11 cellular contexts compared by ENCODE assay signal in the genomic region with DNA sequence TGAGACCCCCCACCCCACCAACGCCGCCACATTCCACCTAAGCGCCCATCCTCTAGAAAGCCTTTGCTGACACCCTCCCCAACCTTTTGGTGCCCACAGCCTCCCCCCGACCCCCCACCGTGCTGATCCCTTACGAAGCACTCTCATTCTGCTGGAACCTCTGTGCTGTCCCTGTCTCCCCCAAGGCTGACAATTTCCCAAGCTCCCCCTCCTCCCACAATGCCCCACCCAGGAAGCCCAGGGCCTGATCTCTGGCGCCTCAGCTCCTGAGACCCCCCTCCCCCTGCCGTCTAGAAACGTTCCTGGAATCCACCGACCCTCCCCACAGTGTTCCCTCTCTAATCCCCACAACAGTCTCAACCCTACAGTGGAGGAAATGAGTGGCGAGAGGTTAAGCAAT. TPM values are rescaled to one million over a fixed set of nuclear protein-coding genes. Genes with fewer than 3 reads are reported as not detected.
DNase-seq lines count a peak whose midpoint lies in the region; ATAC-seq, FAIRE-seq and TF ChIP-seq lines count a peak whose summit lies in the region.
"Had no signal": no experiment of that assay in that cellular context is flagged by ENCODE, and none has a peak within 500 bp of the region (broad histone marks: within the 10 kb centered on the region; RNA-seq: fewer than 3 reads in every experiment).

No MANE protein-coding gene starts in this region.

- H3K9ac ChIP-seq in HepG2 (ENCODE audit: insufficient read depth, low read depth, low read length): no peak overlapping the region

- peaks cover 20% of the 10 kb centered on the region for H3K9me3 Mint-ChIP-seq in T-helper 1 cell treated with Interleukin-12 subunit alpha and Interleukin-12 subunit beta and Interleukin-4 antibody, amounts not matched to agents 30 μg/mL and 1 μg/mL, for 36 hours
- peaks cover 21% of the 10 kb centered on the region for H3K9me3 Mint-ChIP-seq in activated naive CD8-positive, alpha-beta T cell (ENCODE audit: low read depth)

- H3K4me1 Mint-ChIP-seq in T-helper 1 cell treated with Interleukin-12 subunit alpha and Interleukin-12 subunit beta and Interleukin-4 antibody, amounts not matched to agents 30 μg/mL and 1 μg/mL, for 36 hours (ENCODE audit: low read depth): peaks cover 2% of the 10 kb centered on the region
- H3K4me1 Mint-ChIP-seq in activated naive CD8-positive, alpha-beta T cell (ENCODE audit: low read depth): peaks cover 6% of the 10 kb centered on the region

- peaks cover 32% of the 10 kb centered on the region for H3K27me3 Mint-ChIP-seq in T-helper 1 cell treated with Interleukin-12 subunit alpha and Interleukin-12 subunit beta and Interleukin-4 antibody, amounts not matched to agents 30 μg/mL and 1 μg/mL, for 36 hours (ENCODE audit: low read depth)
- no peaks in the 10 kb centered on the region for H3K27me3 Mint-ChIP-seq in activated naive CD8-positive, alpha-beta T cell

- no peak overlapping the region for H2AFZ ChIP-seq in HepG2 (ENCODE audit: low read length)

- H3K9me3 ChIP-seq in HepG2 (ENCODE audit: low read length) (peaks cover 18% of the 10 kb centered on the region), stomach (peaks cover 0 to 27% (median 10%) of the 10 kb centered on the region in 4 donors)
- H3K9me3 ChIP-seq: neutrophil had no signal

- TF ChIP-seq POLR2A in HepG2 (IDR thresholded peaks at IDR 0.05; ENCODE audit: insufficient read depth in 1 of 2, low read depth in 2 of 2, low read length in 2 of 2) (no peak), stomach (IDR thresholded peaks at IDR 0.05) (no peak)

- no peak overlapping the region for H3K27ac Mint-ChIP-seq in T-helper 1 cell treated with Interleukin-12 subunit alpha and Interleukin-12 subunit beta and Interleukin-4 antibody, amounts not matched to agents 30 μg/mL and 1 μg/mL, for 36 hours
- H3K27ac Mint-ChIP-seq in activated naive CD8-positive, alpha-beta T cell: peak overlapping the region; percentile 80

- TF ChIP-seq EP300 in HepG2 (IDR thresholded peaks at IDR 0.05; ENCODE audit: low read depth in 2 of 2, low read length in 2 of 2) (no peak), HepG2 (CRISPR knock-in tag; IDR thresholded peaks at IDR 0.05; ENCODE audit: borderline replicate concordance) (no peak), stomach (IDR thresholded peaks at IDR 0.05) (no peak)

- no peaks in the 10 kb centered on the region for H3K79me2 ChIP-seq in HepG2 (ENCODE audit: insufficient read depth, low read length)

- CTCF ChIA-PET in HepG2 (lab: Yijun Ruan, JAX; ENCODE audit: low intra/inter-chr PET ratio, low total read pairs): no interaction called here

- H3K36me3 ChIP-seq in HepG2 (replicated peaks in 1 of 2; ENCODE audit: control insufficient read depth in 1 of 2, insufficient read depth in 2 of 2, low read length in 2 of 2) (no peaks in the 10 kb centered on the region), stomach (no peaks in the 10 kb centered on the region)
- H3K36me3 ChIP-seq: neutrophil had no signal

- no peaks in the 10 kb centered on the region; a peak in 1 of 5 replicates for H3K27me3 ChIP-seq in HepG2 (ENCODE audit: control insufficient read depth in 1 of 2, insufficient read depth in 2 of 2, low read length in 2 of 2)
- H3K27me3 ChIP-seq in stomach: no peaks in the 10 kb centered on the region

- no peak for DNase-seq in T-helper 1 cell
- DNase-seq in HepG2 (ENCODE audit: low spot score): no peak
- DNase-seq in stomach: no peak
- DNase-seq in NCI-H1048 (lab: John Stamatoyannopoulos, UW): no peak
- no peak for DNase-seq in NCI-H524 treated with DMSO at 0.1 percent for 48 hours (lab: John Stamatoyannopoulos, UW)
- DNase-seq: effector CD8-positive, alpha-beta T cell had no signal

- FAIRE-seq in HepG2 (lab: Jason Lieb, UNC): no peak
- FAIRE-seq: A204.1 had no signal

- H3K4me2 ChIP-seq in HepG2 (ENCODE audit: low read depth, low read length): peak overlapping the region; percentile 61

- H3K4me1 ChIP-seq in HepG2 (ENCODE audit: insufficient read depth, low read length) (peaks cover 17% of the 10 kb centered on the region), stomach (peaks cover 18 to 25% (median 22%) of the 10 kb centered on the region in 4 donors)

- no peak overlapping the region for H3K27ac ChIP-seq in HepG2 (ENCODE audit: extremely low read length, insufficient read depth, low read length)
- H3K27ac ChIP-seq in stomach: peak overlapping the region in 4 of 5 donors; percentile 70 to 87 (median 82)
- H3K27ac ChIP-seq: neutrophil had no signal

- peaks cover 2% of the 10 kb centered on the region for H3K36me3 Mint-ChIP-seq in T-helper 1 cell treated with Interleukin-12 subunit alpha and Interleukin-12 subunit beta and Interleukin-4 antibody, amounts not matched to agents 30 μg/mL and 1 μg/mL, for 36 hours (ENCODE audit: low read depth)
- peaks cover 9% of the 10 kb centered on the region for H3K36me3 Mint-ChIP-seq in activated naive CD8-positive, alpha-beta T cell

- POLR2A ChIA-PET in HepG2 (lab: Yijun Ruan, JAX): no interaction called here

- WGBS in HepG2 (ENCODE audit: low lambda C conversion rate): 55% methylated on average over 11 of the region's 11 CpGs
- WGBS in stomach, 5 donors: 42 to 49% (median 45%) methylated on average over 11 of the region's 11 CpGs

- BruUV-seq in HepG2 (replicated peaks; lab: Mats Ljungman, UMichigan): no TSS peak

- no peak for TF ChIP-seq RAD21 in HepG2 (CRISPR knock-in tag; IDR thresholded peaks at IDR 0.05)

- intact Hi-C loops in HepG2 (cut with micrococcal nuclease; ENCODE audit: unreplicated experiment) (no loop called here), stomach (cut with DNase I; ENCODE audit: low total_unique reads) (no loop called here)

- in situ Hi-C loops in HepG2 (cut with HindIII; ENCODE audit: extremely low pct_ligation_motif_present, low pct_unique_long_range_greater_than_20kb): no loop called here

- no peaks in the 10 kb centered on the region for H4K20me1 ChIP-seq in HepG2 (ENCODE audit: insufficient read depth, low read length)

- TF ChIP-seq CTCF in HepG2 (CRISPR knock-in tag; IDR thresholded peaks at IDR 0.05) (no peak), stomach (IDR thresholded peaks at IDR 0.05) (no peak)

- peak overlapping the region; percentile 44 for H3K4me3 Mint-ChIP-seq in T-helper 1 cell treated with Interleukin-12 subunit alpha and Interleukin-12 subunit beta and Interleukin-4 antibody, amounts not matched to agents 30 μg/mL and 1 μg/mL, for 36 hours
- H3K4me3 Mint-ChIP-seq in activated naive CD8-positive, alpha-beta T cell: peak overlapping the region; percentile 75

- ATAC-seq in HepG2 (no peak), HG03342 (IDR thresholded peaks at IDR 0.05; ENCODE audit: unreplicated experiment) (no peak)

- peak overlapping the region in 1 of 3 experiments; percentile 52; a peak in 1 of 6 replicates for H3K4me3 ChIP-seq in HepG2 (replicated peaks in 1 of 3; ENCODE audit: insufficient read depth in 1 of 3, low read depth in 2 of 3, low read length in 3 of 3)
- H3K4me3 ChIP-seq in stomach: peak overlapping the region; percentile 55 to 66 (median 58)

RNA-seq across cellular contexts. Expression of a gene that starts 18.4 kb away (rescaled TPM):
- total RNA-seq in HepG2 (2016; rRNA removed; fragmentation: Illumina TruSeq; extraction: Trizol): not detected in 2 replicates
- not detected in 2 replicates for total RNA-seq in HepG2 (2016; cell fraction: cytosol; rRNA removed; fragmentation: Illumina TruSeq; extraction: Trizol; ENCODE audit: low read depth)
- not detected in 2 replicates for total RNA-seq in HepG2 (2016; cell fraction: insoluble cytoplasmic fraction; rRNA removed; fragmentation: Illumina TruSeq; extraction: Trizol)
- total RNA-seq in HepG2 (2016; cell fraction: membrane; rRNA removed; fragmentation: Illumina TruSeq; extraction: Trizol): not detected in 2 replicates
- not detected in 2 replicates for total RNA-seq in HepG2 (2016; cell fraction: nucleus; rRNA removed; fragmentation: Illumina TruSeq; extraction: Trizol)
- polyA plus RNA-seq in HepG2 (2011; rRNA removed): 0.13 TPM in 1 of 2 replicates, not detected in the other
- polyA plus RNA-seq in HepG2 (2011; cell fraction: cytosol; rRNA removed): 0.06 TPM in 1 of 2 replicates, not detected in the other
- not detected in 2 replicates for polyA plus RNA-seq in HepG2 (2011; cell fraction: nucleus; rRNA removed)
- polyA plus RNA-seq in HepG2 (2012): not detected in 2 replicates
- not detected in 2 replicates for polyA plus RNA-seq in HepG2 (2016; cell fraction: cytosol; fragmentation: Illumina TruSeq; extraction: Trizol; ENCODE audit: low read depth)
- not detected in 2 replicates for polyA plus RNA-seq in HepG2 (2016; cell fraction: insoluble cytoplasmic fraction; fragmentation: Illumina TruSeq; extraction: Trizol; ENCODE audit: low read depth)
- polyA plus RNA-seq in HepG2 (2016; cell fraction: membrane; fragmentation: Illumina TruSeq; extraction: Trizol; ENCODE audit: low read depth): not detected in 2 replicates
- not detected in 2 replicates for polyA plus RNA-seq in HepG2 (2016; cell fraction: nucleus; fragmentation: Illumina TruSeq; extraction: Trizol; ENCODE audit: insufficient read depth, low read depth)
- 0.16 TPM in 1 of 2 replicates, not detected in the other for polyA minus RNA-seq in HepG2 (2011; rRNA and poly(A)+ RNA removed; ENCODE audit: low replicate concordance)
- polyA minus RNA-seq in HepG2 (2011; cell fraction: cytosol; rRNA and poly(A)+ RNA removed): not detected in 2 replicates
- polyA minus RNA-seq in HepG2 (2011; cell fraction: nucleus; rRNA and poly(A)+ RNA removed): not detected in 2 replicates
- 1 to 10 TPM in 1 of 5 donors, not detected in 4; 3.1 TPM for total RNA-seq in stomach
- polyA plus RNA-seq in stomach: 10 to 100 TPM in 1 of 3 donors, 1 to 10 TPM in 2; 1.5 to 11.5 (median 6.8) TPM

RNA-seq across cellular contexts. Expression of a gene that starts 32.7 kb away (rescaled TPM):
- total RNA-seq in HepG2 (2016; rRNA removed; fragmentation: Illumina TruSeq; extraction: Trizol) (not detected in 2 replicates), stomach (1 to 10 TPM; 2.6 to 4.0 (median 3.5) TPM)
- total RNA-seq in HepG2 (2016; cell fraction: cytosol; rRNA removed; fragmentation: Illumina TruSeq; extraction: Trizol; ENCODE audit: low read depth): not detected in 2 replicates
- not detected in 2 replicates for total RNA-seq in HepG2 (2016; cell fraction: insoluble cytoplasmic fraction; rRNA removed; fragmentation: Illumina TruSeq; extraction: Trizol)
- not detected in 2 replicates for total RNA-seq in HepG2 (2016; cell fraction: membrane; rRNA removed; fragmentation: Illumina TruSeq; extraction: Trizol)
- not detected in 2 replicates for total RNA-seq in HepG2 (2016; cell fraction: nucleus; rRNA removed; fragmentation: Illumina TruSeq; extraction: Trizol)
- polyA plus RNA-seq in HepG2 (2011; rRNA removed) (not detected in 2 replicates), stomach (10 to 100 TPM in 2 of 3 donors, 1 to 10 TPM in 1; 8.4 to 22.4 (median 20.9) TPM)
- polyA plus RNA-seq in HepG2 (2011; cell fraction: cytosol; rRNA removed): not detected in 2 replicates
- polyA plus RNA-seq in HepG2 (2011; cell fraction: nucleus; rRNA removed): 0.10 TPM in 1 of 2 replicates, not detected in the other
- not detected in 2 replicates for polyA plus RNA-seq in HepG2 (2012)
- polyA plus RNA-seq in HepG2 (2016; cell fraction: cytosol; fragmentation: Illumina TruSeq; extraction: Trizol; ENCODE audit: low read depth): not detected in 2 replicates
- not detected in 2 replicates for polyA plus RNA-seq in HepG2 (2016; cell fraction: insoluble cytoplasmic fraction; fragmentation: Illumina TruSeq; extraction: Trizol; ENCODE audit: low read depth)
- not detected in 2 replicates for polyA plus RNA-seq in HepG2 (2016; cell fraction: membrane; fragmentation: Illumina TruSeq; extraction: Trizol; ENCODE audit: low read depth)
- polyA plus RNA-seq in HepG2 (2016; cell fraction: nucleus; fragmentation: Illumina TruSeq; extraction: Trizol; ENCODE audit: insufficient read depth, low read depth): not detected in 2 replicates
- polyA minus RNA-seq in HepG2 (2011; rRNA and poly(A)+ RNA removed; ENCODE audit: low replicate concordance): not detected in 2 replicates
- polyA minus RNA-seq in HepG2 (2011; cell fraction: cytosol; rRNA and poly(A)+ RNA removed): not detected in 2 replicates
- not detected in 2 replicates for polyA minus RNA-seq in HepG2 (2011; cell fraction: nucleus; rRNA and poly(A)+ RNA removed)
